In genomic region chr10:110349826-110350225, GRCh38 we compare ENCODE assay signal across 1 cellular context.
TF ChIP-seq lines count a peak whose summit lies in the region.

No MANE protein-coding gene starts in this region.

TF ChIP-seq in A549, 52 proteins besides CTCF, POLR2A, EP300 and RAD21 (continued from another document):
- TF ChIP-seq, protein P1, sequence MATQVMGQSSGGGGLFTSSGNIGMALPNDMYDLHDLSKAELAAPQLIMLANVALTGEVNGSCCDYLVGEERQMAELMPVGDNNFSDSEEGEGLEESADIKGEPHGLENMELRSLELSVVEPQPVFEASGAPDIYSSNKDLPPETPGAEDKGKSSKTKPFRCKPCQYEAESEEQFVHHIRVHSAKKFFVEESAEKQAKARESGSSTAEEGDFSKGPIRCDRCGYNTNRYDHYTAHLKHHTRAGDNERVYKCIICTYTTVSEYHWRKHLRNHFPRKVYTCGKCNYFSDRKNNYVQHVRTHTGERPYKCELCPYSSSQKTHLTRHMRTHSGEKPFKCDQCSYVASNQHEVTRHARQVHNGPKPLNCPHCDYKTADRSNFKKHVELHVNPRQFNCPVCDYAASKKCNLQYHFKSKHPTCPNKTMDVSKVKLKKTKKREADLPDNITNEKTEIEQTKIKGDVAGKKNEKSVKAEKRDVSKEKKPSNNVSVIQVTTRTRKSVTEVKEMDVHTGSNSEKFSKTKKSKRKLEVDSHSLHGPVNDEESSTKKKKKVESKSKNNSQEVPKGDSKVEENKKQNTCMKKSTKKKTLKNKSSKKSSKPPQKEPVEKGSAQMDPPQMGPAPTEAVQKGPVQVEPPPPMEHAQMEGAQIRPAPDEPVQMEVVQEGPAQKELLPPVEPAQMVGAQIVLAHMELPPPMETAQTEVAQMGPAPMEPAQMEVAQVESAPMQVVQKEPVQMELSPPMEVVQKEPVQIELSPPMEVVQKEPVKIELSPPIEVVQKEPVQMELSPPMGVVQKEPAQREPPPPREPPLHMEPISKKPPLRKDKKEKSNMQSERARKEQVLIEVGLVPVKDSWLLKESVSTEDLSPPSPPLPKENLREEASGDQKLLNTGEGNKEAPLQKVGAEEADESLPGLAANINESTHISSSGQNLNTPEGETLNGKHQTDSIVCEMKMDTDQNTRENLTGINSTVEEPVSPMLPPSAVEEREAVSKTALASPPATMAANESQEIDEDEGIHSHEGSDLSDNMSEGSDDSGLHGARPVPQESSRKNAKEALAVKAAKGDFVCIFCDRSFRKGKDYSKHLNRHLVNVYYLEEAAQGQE (IDR thresholded peaks at IDR 0.05) = no peak
- no peak for TF ChIP-seq CEBPB (IDR thresholded peaks at IDR 0.05)
- no peak for TF ChIP-seq CBX8 (IDR thresholded peaks at IDR 0.05)
